In the genomic region with DNA sequence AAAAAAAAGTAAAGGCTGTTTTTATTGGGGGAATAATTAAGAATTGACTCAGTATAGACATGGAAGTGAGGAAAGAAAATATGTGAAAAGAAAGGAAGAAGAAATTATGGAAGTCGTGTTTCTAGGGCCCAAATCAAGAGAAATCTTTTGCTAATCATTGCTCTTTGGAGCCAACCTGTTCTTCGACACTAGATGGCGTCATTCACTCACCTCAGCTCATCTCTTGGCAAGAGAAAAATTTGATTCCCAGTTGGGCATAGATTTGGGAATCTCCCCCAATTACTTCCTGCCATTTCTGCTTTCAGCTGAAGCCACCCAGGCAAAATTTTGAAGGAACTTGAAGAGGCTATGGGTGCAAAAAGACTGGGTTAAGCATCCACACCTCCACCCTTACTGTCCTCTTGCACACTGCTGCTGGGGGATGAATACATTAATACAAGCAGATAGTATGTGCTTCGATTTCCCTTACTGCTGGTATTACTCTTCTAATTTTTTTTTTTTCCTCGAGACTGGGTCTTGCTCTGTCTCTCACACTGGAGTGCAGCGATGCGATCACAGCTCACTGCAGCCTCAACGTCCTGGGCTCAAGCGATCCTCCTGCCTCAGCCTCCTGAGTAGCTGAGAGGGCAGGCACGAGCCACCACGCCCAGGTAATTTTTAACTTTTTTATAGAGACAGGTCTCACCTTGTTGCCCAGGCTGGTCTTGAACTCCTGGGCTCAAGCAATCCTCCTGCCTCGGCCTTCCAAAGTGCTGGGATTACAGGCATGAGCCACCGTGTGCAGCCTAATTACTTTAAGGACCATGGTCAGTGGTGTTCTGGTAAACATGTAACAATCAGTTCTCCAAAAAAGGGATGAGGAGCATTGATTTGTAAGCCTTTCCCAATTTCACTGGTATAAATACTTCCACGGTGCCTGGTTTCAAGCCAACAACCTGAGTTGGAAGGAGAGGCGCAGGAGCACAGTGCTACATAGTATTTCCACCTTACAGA, we compare ENCODE assay signal across 1 cellular context.
TF ChIP-seq lines count a peak whose summit lies in the region.

No MANE protein-coding gene starts in this region.

TF ChIP-seq in GM23338, 12 proteins besides CTCF, POLR2A, EP300 and RAD21 (continued from another document):
- TF ChIP-seq, protein P1, sequence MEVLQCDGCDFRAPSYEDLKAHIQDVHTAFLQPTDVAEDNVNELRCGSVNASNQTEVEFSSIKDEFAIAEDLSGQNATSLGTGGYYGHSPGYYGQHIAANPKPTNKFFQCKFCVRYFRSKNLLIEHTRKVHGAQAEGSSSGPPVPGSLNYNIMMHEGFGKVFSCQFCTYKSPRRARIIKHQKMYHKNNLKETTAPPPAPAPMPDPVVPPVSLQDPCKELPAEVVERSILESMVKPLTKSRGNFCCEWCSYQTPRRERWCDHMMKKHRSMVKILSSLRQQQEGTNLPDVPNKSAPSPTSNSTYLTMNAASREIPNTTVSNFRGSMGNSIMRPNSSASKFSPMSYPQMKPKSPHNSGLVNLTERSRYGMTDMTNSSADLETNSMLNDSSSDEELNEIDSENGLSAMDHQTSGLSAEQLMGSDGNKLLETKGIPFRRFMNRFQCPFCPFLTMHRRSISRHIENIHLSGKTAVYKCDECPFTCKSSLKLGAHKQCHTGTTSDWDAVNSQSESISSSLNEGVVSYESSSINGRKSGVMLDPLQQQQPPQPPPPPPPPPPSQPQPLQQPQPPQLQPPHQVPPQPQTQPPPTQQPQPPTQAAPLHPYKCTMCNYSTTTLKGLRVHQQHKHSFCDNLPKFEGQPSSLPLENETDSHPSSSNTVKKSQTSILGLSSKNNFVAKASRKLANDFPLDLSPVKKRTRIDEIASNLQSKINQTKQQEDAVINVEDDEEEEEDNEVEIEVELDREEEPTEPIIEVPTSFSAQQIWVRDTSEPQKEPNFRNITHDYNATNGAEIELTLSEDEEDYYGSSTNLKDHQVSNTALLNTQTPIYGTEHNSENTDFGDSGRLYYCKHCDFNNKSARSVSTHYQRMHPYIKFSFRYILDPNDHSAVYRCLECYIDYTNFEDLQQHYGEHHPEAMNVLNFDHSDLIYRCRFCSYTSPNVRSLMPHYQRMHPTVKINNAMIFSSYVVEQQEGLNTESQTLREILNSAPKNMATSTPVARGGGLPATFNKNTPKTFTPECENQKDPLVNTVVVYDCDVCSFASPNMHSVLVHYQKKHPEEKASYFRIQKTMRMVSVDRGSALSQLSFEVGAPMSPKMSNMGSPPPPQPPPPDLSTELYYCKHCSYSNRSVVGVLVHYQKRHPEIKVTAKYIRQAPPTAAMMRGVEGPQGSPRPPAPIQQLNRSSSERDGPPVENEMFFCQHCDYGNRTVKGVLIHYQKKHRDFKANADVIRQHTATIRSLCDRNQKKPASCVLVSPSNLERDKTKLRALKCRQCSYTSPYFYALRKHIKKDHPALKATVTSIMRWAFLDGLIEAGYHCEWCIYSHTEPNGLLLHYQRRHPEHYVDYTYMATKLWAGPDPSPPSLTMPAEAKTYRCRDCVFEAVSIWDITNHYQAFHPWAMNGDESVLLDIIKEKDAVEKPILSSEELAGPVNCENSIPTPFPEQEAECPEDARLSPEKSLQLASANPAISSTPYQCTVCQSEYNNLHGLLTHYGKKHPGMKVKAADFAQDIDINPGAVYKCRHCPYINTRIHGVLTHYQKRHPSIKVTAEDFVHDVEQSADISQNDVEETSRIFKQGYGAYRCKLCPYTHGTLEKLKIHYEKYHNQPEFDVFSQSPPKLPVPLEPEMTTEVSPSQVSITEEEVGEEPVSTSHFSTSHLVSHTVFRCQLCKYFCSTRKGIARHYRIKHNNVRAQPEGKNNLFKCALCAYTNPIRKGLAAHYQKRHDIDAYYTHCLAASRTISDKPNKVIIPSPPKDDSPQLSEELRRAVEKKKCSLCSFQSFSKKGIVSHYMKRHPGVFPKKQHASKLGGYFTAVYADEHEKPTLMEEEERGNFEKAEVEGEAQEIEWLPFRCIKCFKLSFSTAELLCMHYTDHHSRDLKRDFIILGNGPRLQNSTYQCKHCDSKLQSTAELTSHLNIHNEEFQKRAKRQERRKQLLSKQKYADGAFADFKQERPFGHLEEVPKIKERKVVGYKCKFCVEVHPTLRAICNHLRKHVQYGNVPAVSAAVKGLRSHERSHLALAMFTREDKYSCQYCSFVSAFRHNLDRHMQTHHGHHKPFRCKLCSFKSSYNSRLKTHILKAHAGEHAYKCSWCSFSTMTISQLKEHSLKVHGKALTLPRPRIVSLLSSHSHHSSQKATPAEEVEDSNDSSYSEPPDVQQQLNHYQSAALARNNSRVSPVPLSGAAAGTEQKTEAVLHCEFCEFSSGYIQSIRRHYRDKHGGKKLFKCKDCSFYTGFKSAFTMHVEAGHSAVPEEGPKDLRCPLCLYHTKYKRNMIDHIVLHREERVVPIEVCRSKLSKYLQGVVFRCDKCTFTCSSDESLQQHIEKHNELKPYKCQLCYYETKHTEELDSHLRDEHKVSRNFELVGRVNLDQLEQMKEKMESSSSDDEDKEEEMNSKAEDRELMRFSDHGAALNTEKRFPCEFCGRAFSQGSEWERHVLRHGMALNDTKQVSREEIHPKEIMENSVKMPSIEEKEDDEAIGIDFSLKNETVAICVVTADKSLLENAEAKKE (CRISPR knock-in tag; IDR thresholded peaks at IDR 0.05), result no peak
- TF ChIP-seq, protein P2, sequence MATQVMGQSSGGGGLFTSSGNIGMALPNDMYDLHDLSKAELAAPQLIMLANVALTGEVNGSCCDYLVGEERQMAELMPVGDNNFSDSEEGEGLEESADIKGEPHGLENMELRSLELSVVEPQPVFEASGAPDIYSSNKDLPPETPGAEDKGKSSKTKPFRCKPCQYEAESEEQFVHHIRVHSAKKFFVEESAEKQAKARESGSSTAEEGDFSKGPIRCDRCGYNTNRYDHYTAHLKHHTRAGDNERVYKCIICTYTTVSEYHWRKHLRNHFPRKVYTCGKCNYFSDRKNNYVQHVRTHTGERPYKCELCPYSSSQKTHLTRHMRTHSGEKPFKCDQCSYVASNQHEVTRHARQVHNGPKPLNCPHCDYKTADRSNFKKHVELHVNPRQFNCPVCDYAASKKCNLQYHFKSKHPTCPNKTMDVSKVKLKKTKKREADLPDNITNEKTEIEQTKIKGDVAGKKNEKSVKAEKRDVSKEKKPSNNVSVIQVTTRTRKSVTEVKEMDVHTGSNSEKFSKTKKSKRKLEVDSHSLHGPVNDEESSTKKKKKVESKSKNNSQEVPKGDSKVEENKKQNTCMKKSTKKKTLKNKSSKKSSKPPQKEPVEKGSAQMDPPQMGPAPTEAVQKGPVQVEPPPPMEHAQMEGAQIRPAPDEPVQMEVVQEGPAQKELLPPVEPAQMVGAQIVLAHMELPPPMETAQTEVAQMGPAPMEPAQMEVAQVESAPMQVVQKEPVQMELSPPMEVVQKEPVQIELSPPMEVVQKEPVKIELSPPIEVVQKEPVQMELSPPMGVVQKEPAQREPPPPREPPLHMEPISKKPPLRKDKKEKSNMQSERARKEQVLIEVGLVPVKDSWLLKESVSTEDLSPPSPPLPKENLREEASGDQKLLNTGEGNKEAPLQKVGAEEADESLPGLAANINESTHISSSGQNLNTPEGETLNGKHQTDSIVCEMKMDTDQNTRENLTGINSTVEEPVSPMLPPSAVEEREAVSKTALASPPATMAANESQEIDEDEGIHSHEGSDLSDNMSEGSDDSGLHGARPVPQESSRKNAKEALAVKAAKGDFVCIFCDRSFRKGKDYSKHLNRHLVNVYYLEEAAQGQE (IDR thresholded peaks at IDR 0.05; ENCODE audit: unreplicated experiment), result no peak
- TF ChIP-seq POLR2AphosphoS5 (IDR thresholded peaks at IDR 0.05; ENCODE audit: low read depth) (no peak), STAT1 (IDR thresholded peaks at IDR 0.05; ENCODE audit: unreplicated experiment) (no peak)
